Comparison of ENCODE assay signal across 8 cellular contexts in the genomic region with DNA sequence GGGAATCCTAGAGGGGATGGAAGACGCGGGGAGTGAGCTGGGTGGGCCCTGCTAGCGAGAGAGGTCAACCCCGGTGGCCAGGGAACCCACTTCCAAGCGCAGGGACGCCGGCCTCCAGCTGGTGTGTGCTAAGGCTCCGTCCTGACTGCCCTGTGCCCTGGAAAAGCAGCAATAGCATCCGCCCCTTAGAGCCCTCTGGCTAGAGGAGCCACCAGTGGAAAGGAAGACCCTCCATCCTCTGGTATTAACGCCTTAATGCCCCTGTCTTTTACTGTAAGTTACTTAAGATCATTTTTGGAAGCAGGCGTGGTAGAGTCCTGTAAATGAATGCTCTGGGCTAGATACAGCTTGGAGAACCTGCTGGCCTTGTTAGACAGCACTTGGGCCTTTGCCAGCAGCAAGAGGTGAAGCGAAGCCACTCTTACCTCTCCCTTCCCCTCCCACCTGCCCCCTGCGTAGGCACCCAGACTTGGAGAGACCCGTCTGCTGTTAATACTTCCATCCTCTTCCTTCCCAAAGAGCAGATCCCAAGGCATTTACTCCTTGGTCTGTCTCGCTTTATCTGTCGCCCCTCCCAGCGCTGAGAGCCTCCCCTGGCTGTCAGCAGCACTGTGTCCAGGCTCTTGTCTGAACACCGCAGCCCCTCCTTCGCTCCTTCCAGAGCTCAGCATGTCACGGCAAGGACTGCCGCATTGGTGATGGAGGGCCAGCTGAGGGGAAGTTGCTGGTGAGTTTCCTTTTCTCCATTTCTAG. TPM values are rescaled to one million over a fixed set of nuclear protein-coding genes. Genes with fewer than 3 reads are reported as not detected.
DNase-seq lines count a peak whose midpoint lies in the region; ATAC-seq, FAIRE-seq and TF ChIP-seq lines count a peak whose summit lies in the region.
"Had no signal": no experiment of that assay in that cellular context is flagged by ENCODE, and none has a peak within 500 bp of the region (broad histone marks: within the 10 kb centered on the region; RNA-seq: fewer than 3 reads in every experiment).

No MANE protein-coding gene starts in this region.

- FAIRE-seq in endothelial cell of umbilical vein (lab: Jason Lieb, UNC), result no peak

- CTCF ChIA-PET in endothelial cell of umbilical vein (lab: Charles Lee), result interaction anchor here (1.5 kb wide), 1 partner anchor 11 kb away, joined by 4 read pairs; no protein-coding TSS in a partner anchor

- TSS peak; percentile 12 for BruUV-seq in endothelial cell of umbilical vein (replicated peaks; lab: Mats Ljungman, UMichigan)

- H4K20me1 ChIP-seq in endothelial cell of umbilical vein (replicated peaks; ENCODE audit: control insufficient read depth, extremely low read depth, insufficient read depth, low read length), result no peaks in the 10 kb centered on the region

- POLR2A ChIA-PET in endothelial cell of umbilical vein (lab: Charles Lee), result no interaction called here

- intact Hi-C loops in endothelial cell of umbilical vein (cut with micrococcal nuclease) (loop anchor here (10.0 kb wide), 1 partner anchor 192 kb away; a partner anchor contains a TSS), prostate gland (cut with DNase I) (no loop called here)

- no peaks in the 10 kb centered on the region for H3K9me1 ChIP-seq in endothelial cell of umbilical vein (replicated peaks; ENCODE audit: control insufficient read depth, extremely low read depth, insufficient read depth, low read length)

- in situ Hi-C loops in G401 (cut with HindIII; ENCODE audit: low sequenced_read_pairs), result no loop called here

- H3K79me2 ChIP-seq in endothelial cell of umbilical vein (ENCODE audit: control insufficient read depth, insufficient read depth, low read length), result peaks cover 54% of the 10 kb centered on the region

- 36% methylated on average over 21 of the region's 21 CpGs for WGBS in prostate gland

- DNase-seq in G401 (ENCODE audit: low spot score) (peak; percentile 48), NB4 (ENCODE audit: low read depth) (peak; percentile 12), endothelial cell of umbilical vein (ENCODE audit: low read depth, low spot score) (no peak), prostate gland (ENCODE audit: low spot score) (peak; percentile 81), HPDE6-E6E7 (ENCODE audit: extremely low spot score) (no peak)

- peaks cover 15 to 37% of the 10 kb centered on the region in 2 experiments for H3K36me3 ChIP-seq in endothelial cell of umbilical vein (ENCODE audit: control insufficient read depth in 2 of 2, extremely low read depth in 1 of 2, insufficient read depth in 2 of 2, low read length in 2 of 2)
- no peaks in the 10 kb centered on the region for H3K36me3 ChIP-seq in prostate gland

- H3K4me3 ChIP-seq in NB4 (ENCODE audit: low read depth, low read length) (no peak overlapping the region), endothelial cell of umbilical vein (replicated peaks in 1 of 3; ENCODE audit: insufficient read depth in 1 of 3, low read depth in 1 of 3, low read length in 3 of 3) (no peak overlapping the region), prostate gland (no peak overlapping the region)
- H3K4me3 ChIP-seq: lung had no signal

- no peak for TF ChIP-seq CTCF in NB4 (IDR thresholded peaks at IDR 0.05; ENCODE audit: low read depth, low read length)
- no peak for TF ChIP-seq CTCF in endothelial cell of umbilical vein (IDR thresholded peaks at IDR 0.05; ENCODE audit: extremely low read depth in 1 of 2, insufficient read depth in 1 of 2, low read depth in 1 of 2, low read length in 2 of 2)
- no peak for TF ChIP-seq CTCF in prostate gland (IDR thresholded peaks at IDR 0.05)

- H3K4me2 ChIP-seq in endothelial cell of umbilical vein (ENCODE audit: insufficient read depth, low read length), result no peak overlapping the region

- H2AFZ ChIP-seq in endothelial cell of umbilical vein (ENCODE audit: low read depth, low read length), result no peak overlapping the region

- H3K27me3 ChIP-seq in endothelial cell of umbilical vein (ENCODE audit: control insufficient read depth in 2 of 2, insufficient read depth in 2 of 2, low read length in 2 of 2) (no peaks in the 10 kb centered on the region), prostate gland (replicated peaks; ENCODE audit: insufficient read depth) (no peaks in the 10 kb centered on the region)

- H3K9me3 ChIP-seq in endothelial cell of umbilical vein (replicated peaks; ENCODE audit: control insufficient read depth, insufficient read depth, low read length) (no peaks in the 10 kb centered on the region), prostate gland (no peaks in the 10 kb centered on the region)

- ATAC-seq in HG02884 (IDR thresholded peaks at IDR 0.05; ENCODE audit: unreplicated experiment), result no peak
- no peak for ATAC-seq in HG03378 (IDR thresholded peaks at IDR 0.05; ENCODE audit: unreplicated experiment)

- peaks cover 30% of the 10 kb centered on the region for H3K4me1 ChIP-seq in endothelial cell of umbilical vein (ENCODE audit: control insufficient read depth, extremely low read depth, insufficient read depth, low read length)
- H3K4me1 ChIP-seq in prostate gland (replicated peaks), result peaks cover 29% of the 10 kb centered on the region

- dilution Hi-C loops in endothelial cell of umbilical vein (cut with MboI; ENCODE audit: extremely low pct_ligation_motif_present, low sequenced_read_pairs), result no loop called here

- no peak overlapping the region for H3K9ac ChIP-seq in endothelial cell of umbilical vein (replicated peaks; ENCODE audit: extremely low read depth, insufficient read depth, low read length)

- H3K27ac ChIP-seq in endothelial cell of umbilical vein (ENCODE audit: insufficient read depth, low read depth, low read length), result no peak overlapping the region
- H3K27ac ChIP-seq in prostate gland, result peak overlapping the region; percentile 59 to 62

- TF ChIP-seq POLR2A in NB4 (IDR thresholded peaks at IDR 0.05; ENCODE audit: extremely low read depth, insufficient read length), result no peak
- no peak for TF ChIP-seq POLR2A in endothelial cell of umbilical vein (IDR thresholded peaks at IDR 0.05; ENCODE audit: low read depth, low read length)
- no peak for TF ChIP-seq POLR2A in prostate gland (IDR thresholded peaks at IDR 0.05)

RNA-seq across cellular contexts. Expression of a gene that starts 4.6 kb away (rescaled TPM):
- 266 and 278 TPM in 2 replicates for total RNA-seq in G401 (2014; rRNA removed; shearing (Covaris generic))
- total RNA-seq in endothelial cell of umbilical vein (139 and 140 TPM in 2 replicates), prostate gland (100 to 1,000 TPM; 150 to 171 TPM)
- polyA plus RNA-seq in endothelial cell of umbilical vein, result 108 and 116 TPM in 2 replicates
- 75.8 and 97.4 TPM in 2 replicates for polyA plus RNA-seq in endothelial cell of umbilical vein (2011; cell fraction: cytosol; rRNA removed)
- 109 and 118 TPM in 2 replicates for polyA plus RNA-seq in endothelial cell of umbilical vein (2011; cell fraction: nucleus; rRNA removed)
- polyA plus RNA-seq in endothelial cell of umbilical vein (2012), result 79.2 and 83.8 TPM in 2 replicates
- polyA minus RNA-seq in endothelial cell of umbilical vein, result 62.8 and 65.7 TPM in 2 replicates
- 54.0 TPM for polyA minus RNA-seq in endothelial cell of umbilical vein (2011; cell fraction: cytosol; rRNA and poly(A)+ RNA removed)
- polyA minus RNA-seq in endothelial cell of umbilical vein (2011; cell fraction: nucleus; rRNA and poly(A)+ RNA removed), result 37.4 and 48.4 TPM in 2 replicates

RNA-seq across cellular contexts. Expression of a gene that starts 5.9 kb away (rescaled TPM):
- 21.0 and 23.4 TPM in 2 replicates for total RNA-seq in G401 (2014; rRNA removed; shearing (Covaris generic))
- total RNA-seq in endothelial cell of umbilical vein (8.3 and 9.7 TPM in 2 replicates), prostate gland (10 to 100 TPM; 14.4 to 14.8 TPM)
- 5.8 and 7.4 TPM in 2 replicates for polyA plus RNA-seq in endothelial cell of umbilical vein
- polyA plus RNA-seq in endothelial cell of umbilical vein (2011; cell fraction: cytosol; rRNA removed), result 2.6 and 4.3 TPM in 2 replicates
- polyA plus RNA-seq in endothelial cell of umbilical vein (2011; cell fraction: nucleus; rRNA removed), result 2.7 and 3.0 TPM in 2 replicates
- polyA plus RNA-seq in endothelial cell of umbilical vein (2012), result 3.6 and 5.0 TPM in 2 replicates
- polyA minus RNA-seq in endothelial cell of umbilical vein, result 2.3 and 3.7 TPM in 2 replicates
- polyA minus RNA-seq in endothelial cell of umbilical vein (2011; cell fraction: cytosol; rRNA and poly(A)+ RNA removed), result 1.0 TPM
- 0.58 and 2.4 TPM in 2 replicates for polyA minus RNA-seq in endothelial cell of umbilical vein (2011; cell fraction: nucleus; rRNA and poly(A)+ RNA removed)

RNA-seq across cellular contexts. Expression of a gene that starts 31.8 kb away (rescaled TPM):
- total RNA-seq in G401 (2014; rRNA removed; shearing (Covaris generic)), result 5.0 and 5.9 TPM in 2 replicates
- total RNA-seq in endothelial cell of umbilical vein, result not detected in 2 replicates
- 0.24 TPM in 1 of 2 replicates, not detected in the other for polyA plus RNA-seq in endothelial cell of umbilical vein
- polyA plus RNA-seq in endothelial cell of umbilical vein (2011; cell fraction: cytosol; rRNA removed), result not detected in 2 replicates
- polyA plus RNA-seq in endothelial cell of umbilical vein (2011; cell fraction: nucleus; rRNA removed), result not detected in 2 replicates
- 0.98 TPM in 1 of 2 replicates, not detected in the other for polyA plus RNA-seq in endothelial cell of umbilical vein (2012)
- polyA minus RNA-seq in endothelial cell of umbilical vein, result 0.57 TPM in 1 of 2 replicates, not detected in the other
- not detected for polyA minus RNA-seq in endothelial cell of umbilical vein (2011; cell fraction: cytosol; rRNA and poly(A)+ RNA removed)
- not detected in 2 replicates for polyA minus RNA-seq in endothelial cell of umbilical vein (2011; cell fraction: nucleus; rRNA and poly(A)+ RNA removed)
- total RNA-seq in prostate gland, result 10 to 100 TPM; 98.8 to 99.8 TPM

RNA-seq across cellular contexts. Expression of a gene that starts 49.9 kb away (rescaled TPM):
- 0.68 and 0.98 TPM in 2 replicates for total RNA-seq in G401 (2014; rRNA removed; shearing (Covaris generic))
- 0.69 TPM in 1 of 2 replicates, not detected in the other for total RNA-seq in endothelial cell of umbilical vein
- 0.24 and 0.33 TPM in 2 replicates for polyA plus RNA-seq in endothelial cell of umbilical vein
- polyA plus RNA-seq in endothelial cell of umbilical vein (2011; cell fraction: cytosol; rRNA removed), result 0.18 and 0.25 TPM in 2 replicates
- 0.06 and 0.66 TPM in 2 replicates for polyA plus RNA-seq in endothelial cell of umbilical vein (2011; cell fraction: nucleus; rRNA removed)
- polyA plus RNA-seq in endothelial cell of umbilical vein (2012), result 1.4 and 1.6 TPM in 2 replicates
- polyA minus RNA-seq in endothelial cell of umbilical vein, result 1.1 and 2.4 TPM in 2 replicates
- 10.3 TPM for polyA minus RNA-seq in endothelial cell of umbilical vein (2011; cell fraction: cytosol; rRNA and poly(A)+ RNA removed)
- polyA minus RNA-seq in endothelial cell of umbilical vein (2011; cell fraction: nucleus; rRNA and poly(A)+ RNA removed), result 0.63 and 0.87 TPM in 2 replicates
- total RNA-seq in prostate gland, result 10 to 100 TPM; 10.7 to 15.1 TPM

RNA-seq across cellular contexts. Expression of a gene that starts 50.1 kb away (rescaled TPM):
- total RNA-seq in G401 (2014; rRNA removed; shearing (Covaris generic)), result 3.3 TPM in 1 of 2 replicates, not detected in the other
- total RNA-seq in endothelial cell of umbilical vein (0.39 TPM in 1 of 2 replicates, not detected in the other), prostate gland (10 to 100 TPM; 25.8 to 34.4 TPM)
- 0.72 TPM in 2 replicates for polyA plus RNA-seq in endothelial cell of umbilical vein
- polyA plus RNA-seq in endothelial cell of umbilical vein (2011; cell fraction: cytosol; rRNA removed), result 0.65 and 0.82 TPM in 2 replicates
- 0.24 TPM in 1 of 2 replicates, not detected in the other for polyA plus RNA-seq in endothelial cell of umbilical vein (2011; cell fraction: nucleus; rRNA removed)
- polyA plus RNA-seq in endothelial cell of umbilical vein (2012), result 1.6 and 2.1 TPM in 2 replicates
- polyA minus RNA-seq in endothelial cell of umbilical vein, result 0.32 and 2.1 TPM in 2 replicates
- 38.1 TPM for polyA minus RNA-seq in endothelial cell of umbilical vein (2011; cell fraction: cytosol; rRNA and poly(A)+ RNA removed)
- 1.3 and 1.9 TPM in 2 replicates for polyA minus RNA-seq in endothelial cell of umbilical vein (2011; cell fraction: nucleus; rRNA and poly(A)+ RNA removed)

Comparison
In these comparisons a context has a peak if more than half of its experiments do, and no peak if none do; other contexts are left out.
1. DNase-seq: peak in G401 (single experiment), NB4 (single experiment) and prostate gland (single experiment); none in endothelial cell of umbilical vein (single experiment) and HPDE6-E6E7 (single experiment).
2. RNA of a gene that starts 31.8 kb away (total RNA-seq): 98.8 to 99.8 TPM in prostate gland; 5.0 to 5.9 TPM in G401 and not detected in endothelial cell of umbilical vein; every median in the first group is over 10 times any median in the second.